18 cellular contexts compared by ENCODE assay signal in the genomic region with DNA sequence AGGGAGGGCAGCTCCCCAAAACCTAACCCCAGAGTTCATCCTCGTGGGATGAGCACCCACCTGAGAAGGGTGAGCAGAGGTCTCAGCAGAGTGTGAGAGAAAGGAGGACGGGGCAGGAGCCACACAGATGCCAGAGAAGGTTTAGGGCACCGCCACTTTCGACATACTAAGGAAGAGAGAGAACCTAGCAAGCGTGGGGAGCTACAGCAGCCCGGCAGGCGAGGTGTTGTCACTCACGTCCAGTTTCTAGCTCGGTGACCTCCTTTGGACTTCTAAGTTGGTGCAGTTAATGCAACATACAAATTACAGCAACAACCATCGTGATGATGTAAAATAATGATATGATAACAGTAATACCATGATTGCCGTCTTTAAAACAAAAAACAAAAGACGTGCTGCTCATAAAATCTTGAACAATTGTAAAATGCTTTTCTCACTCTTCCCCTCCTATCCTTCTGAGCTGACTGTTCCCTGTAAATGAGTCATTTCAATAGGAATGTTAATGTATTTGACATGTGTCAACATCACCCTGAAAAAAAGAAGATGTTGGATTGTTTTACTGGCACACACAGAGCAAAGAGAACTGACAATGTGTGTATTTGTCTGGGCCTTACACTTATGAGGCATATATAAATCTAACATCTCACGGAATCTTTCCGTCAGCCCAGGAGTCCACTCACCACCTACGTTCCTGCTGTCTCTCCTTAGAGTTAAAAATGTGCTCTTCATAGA.
DNase-seq lines count a peak whose midpoint lies in the region; ATAC-seq and TF ChIP-seq lines count a peak whose summit lies in the region.
"Had no signal": no experiment of that assay in that cellular context is flagged by ENCODE, and none has a peak within 500 bp of the region (broad histone marks: within the 10 kb centered on the region; RNA-seq: fewer than 3 reads in every experiment).

No MANE protein-coding gene starts in this region.

- POLR2A ChIA-PET in PC-3 (lab: Charles Lee; ENCODE audit: unreplicated experiment) = no interaction called here

- H3K4me2 ChIP-seq in PC-3 (ENCODE audit: low read length) (no peak overlapping the region), neural cell (ENCODE audit: low read length) (no peak overlapping the region), GM23248 (ENCODE audit: unreplicated experiment) (no peak overlapping the region)

- no peak for ATAC-seq in PC-3
- ATAC-seq: left ventricle myocardium superior; pancreas; stimulated activated naive B cell treated with anti-CD40 and anti-IgM and Interleukin-4, amounts not matched to agents 10 μg/mL and 1 μg/mL and 100 μg/mL, for 72 hours had no signal

- H3K27ac ChIP-seq in PC-3 (ENCODE audit: low read length) (no peak overlapping the region), neural cell (ENCODE audit: low read length) (peak overlapping the region; percentile 28), GM23248 (no peak overlapping the region)
- H3K27ac ChIP-seq: pancreas had no signal

- H3K36me3 ChIP-seq in PC-3 (ENCODE audit: low read depth, low read length) = no peaks in the 10 kb centered on the region
- no peaks in the 10 kb centered on the region for H3K36me3 ChIP-seq in neural cell (ENCODE audit: insufficient read depth, low read length)
- no peaks in the 10 kb centered on the region for H3K36me3 ChIP-seq in GM23248 (ENCODE audit: low read depth)
- H3K36me3 ChIP-seq: MG63, pancreas had no signal

- H3K79me2 ChIP-seq in PC-3 (ENCODE audit: low read length) = no peaks in the 10 kb centered on the region
- no peaks in the 10 kb centered on the region for H3K79me2 ChIP-seq in neural cell (replicated peaks; ENCODE audit: insufficient read depth, low read length)
- H3K79me2 ChIP-seq in GM23248 (ENCODE audit: insufficient read depth) = no peaks in the 10 kb centered on the region

- H3K9me2 ChIP-seq in PC-3 (replicated peaks; ENCODE audit: low read length) = no peaks in the 10 kb centered on the region
- H3K9me2 ChIP-seq in neural cell (ENCODE audit: insufficient read depth, low read length) = no peaks in the 10 kb centered on the region
- H3K9me2 ChIP-seq in GM23248 (ENCODE audit: insufficient read depth) = no peaks in the 10 kb centered on the region

- H4K20me1 ChIP-seq in PC-3 (ENCODE audit: low read length) = no peaks in the 10 kb centered on the region
- no peaks in the 10 kb centered on the region for H4K20me1 ChIP-seq in neural cell (ENCODE audit: insufficient read depth)
- no peaks in the 10 kb centered on the region for H4K20me1 ChIP-seq in GM23248 (ENCODE audit: insufficient read depth)

- 25 to 27% methylated on average over 15 of the region's 15 CpGs for WGBS in GM23248 (ENCODE audit: low coverage in 1 of 2, low lambda C conversion rate in 2 of 2, missing lambda C conversion rate in 2 of 2), 2 experiments

- TF ChIP-seq CTCF in PC-3 (conservative IDR thresholded peaks at IDR 0.05; ENCODE audit: low read depth, low read length) (no peak), epithelial cell of esophagus (IDR thresholded peaks at IDR 0.05; ENCODE audit: insufficient read depth, low read depth, low read length, missing control alignments) (no peak), neural cell (IDR thresholded peaks at IDR 0.05; ENCODE audit: poor library complexity, severe bottlenecking) (no peak)

- H3F3A ChIP-seq in PC-3 (ENCODE audit: low read length, unreplicated experiment) = no peaks in the 10 kb centered on the region
- H3F3A ChIP-seq in neural cell (ENCODE audit: insufficient read depth, low read length, poor library complexity, severe bottlenecking) = no peaks in the 10 kb centered on the region
- no peaks in the 10 kb centered on the region for H3F3A ChIP-seq in GM23248 (ENCODE audit: insufficient read depth)

- H3K9ac ChIP-seq in PC-3 (ENCODE audit: low read length) (no peak overlapping the region), neural cell (ENCODE audit: low read length) (no peak overlapping the region), GM23248 (no peak overlapping the region)

- CTCF ChIA-PET in PC-3 (lab: Charles Lee) = no interaction called here

- peak; percentile 5 for DNase-seq in COLO829 (ENCODE audit: low spot score)
- peak; percentile 3 for DNase-seq in PC-3
- DNase-seq in epithelial cell of esophagus (ENCODE audit: low read depth) = peak; percentile 74
- DNase-seq in GM23248 = no peak
- no peak for DNase-seq in hippocampal formation (lab: John Stamatoyannopoulos, UW)
- no peak for DNase-seq in A172 (ENCODE audit: low spot score)
- DNase-seq in NCI-H524 treated with DMSO at 0.1 percent for 48 hours (lab: John Stamatoyannopoulos, UW) = no peak
- DNase-seq: activated CD4-positive, CD25-positive, alpha-beta regulatory T cell; activated CD8-positive, alpha-beta memory T cell treated with anti-CD3 and anti-CD28 coated beads for 24 hours; CD4-positive, alpha-beta T cell; left ventricle myocardium superior; MG63; NCI-H345; NK-92 treated with Interleukin-12 subunit alpha and Interleukin-12 subunit beta, amount 100 ng/mL, for 24 hours; pancreas; SHP77; stimulated activated naive B cell treated with anti-CD40 and anti-IgM and Interleukin-4, amounts not matched to agents 10 μg/mL and 1 μg/mL and 100 μg/mL, for 72 hours had no signal

- H3K9me3 ChIP-seq in PC-3 (ENCODE audit: low read length) (no peaks in the 10 kb centered on the region), neural cell (ENCODE audit: low read length) (no peaks in the 10 kb centered on the region), GM23248 (ENCODE audit: low read depth) (no peaks in the 10 kb centered on the region)
- H3K9me3 ChIP-seq: MG63, pancreas had no signal

- no TSS peak for BruUV-seq in PC-3 (replicated peaks; lab: Mats Ljungman, UMichigan)

- intact Hi-C loops in PC-3 (cut with micrococcal nuclease) = no loop called here

- H3K4me3 ChIP-seq in PC-3 (ENCODE audit: low read length) = no peak overlapping the region
- no peak overlapping the region for H3K4me3 ChIP-seq in epithelial cell of esophagus (ENCODE audit: low read length)
- no peak overlapping the region for H3K4me3 ChIP-seq in neural cell (ENCODE audit: low read length)
- no peak overlapping the region for H3K4me3 ChIP-seq in GM23248
- H3K4me3 ChIP-seq: MG63, pancreas had no signal

- TF ChIP-seq EP300 in neural cell (conservative IDR thresholded peaks at IDR 0.05; ENCODE audit: poor library complexity, severe bottlenecking) = peak; percentile 73

- H3K27me3 ChIP-seq in PC-3 (ENCODE audit: low read length) (no peaks in the 10 kb centered on the region), neural cell (ENCODE audit: insufficient read depth, low read depth, low read length) (no peaks in the 10 kb centered on the region), GM23248 (replicated peaks; ENCODE audit: insufficient read depth) (no peaks in the 10 kb centered on the region)
- H3K27me3 ChIP-seq: MG63, pancreas had no signal

- H3K4me1 ChIP-seq in PC-3 (ENCODE audit: insufficient read depth, low read length) (no peaks in the 10 kb centered on the region), GM23248 (ENCODE audit: insufficient read depth) (no peaks in the 10 kb centered on the region)
- H3K4me1 ChIP-seq: pancreas had no signal

- in situ Hi-C loops in GM23248 (cut with MboI) = no loop called here

- no peak overlapping the region for H2AFZ ChIP-seq in PC-3 (ENCODE audit: low read length)
- H2AFZ ChIP-seq in neural cell (ENCODE audit: low read depth, low read length) = no peak overlapping the region
- H2AFZ ChIP-seq in GM23248 = no peak overlapping the region

- peak; percentile 14 for TF ChIP-seq RAD21 in neural cell (conservative IDR thresholded peaks at IDR 0.05)

TF ChIP-seq in neural cell, 6 proteins besides CTCF, POLR2A, EP300 and RAD21:
- no peak for TF ChIP-seq TAF1 (IDR thresholded peaks at IDR 0.05; ENCODE audit: low read depth)
- no peak for TF ChIP-seq SMC3 (conservative IDR thresholded peaks at IDR 0.05; ENCODE audit: poor library complexity)
- no peak for TF ChIP-seq EZH2 (IDR thresholded peaks at IDR 0.05; ENCODE audit: borderline replicate concordance, insufficient read depth, low read length, poor library complexity, severe bottlenecking)
- peak; percentile 20 for TF ChIP-seq POLR2AphosphoS5 (IDR thresholded peaks at IDR 0.05)

Comparison
In these comparisons a context has a peak if more than half of its experiments do, and no peak if none do; other contexts are left out.
1. DNase-seq: peak in COLO829 (single experiment), PC-3 (single experiment) and epithelial cell of esophagus (single experiment); none in GM23248 (single experiment), hippocampal formation (0 of 2), A172 (single experiment) and NCI-H524 treated with DMSO at 0.1 percent for 48 hours (single experiment).